ENCODE assay signal across 1 cellular context in the genomic region with DNA sequence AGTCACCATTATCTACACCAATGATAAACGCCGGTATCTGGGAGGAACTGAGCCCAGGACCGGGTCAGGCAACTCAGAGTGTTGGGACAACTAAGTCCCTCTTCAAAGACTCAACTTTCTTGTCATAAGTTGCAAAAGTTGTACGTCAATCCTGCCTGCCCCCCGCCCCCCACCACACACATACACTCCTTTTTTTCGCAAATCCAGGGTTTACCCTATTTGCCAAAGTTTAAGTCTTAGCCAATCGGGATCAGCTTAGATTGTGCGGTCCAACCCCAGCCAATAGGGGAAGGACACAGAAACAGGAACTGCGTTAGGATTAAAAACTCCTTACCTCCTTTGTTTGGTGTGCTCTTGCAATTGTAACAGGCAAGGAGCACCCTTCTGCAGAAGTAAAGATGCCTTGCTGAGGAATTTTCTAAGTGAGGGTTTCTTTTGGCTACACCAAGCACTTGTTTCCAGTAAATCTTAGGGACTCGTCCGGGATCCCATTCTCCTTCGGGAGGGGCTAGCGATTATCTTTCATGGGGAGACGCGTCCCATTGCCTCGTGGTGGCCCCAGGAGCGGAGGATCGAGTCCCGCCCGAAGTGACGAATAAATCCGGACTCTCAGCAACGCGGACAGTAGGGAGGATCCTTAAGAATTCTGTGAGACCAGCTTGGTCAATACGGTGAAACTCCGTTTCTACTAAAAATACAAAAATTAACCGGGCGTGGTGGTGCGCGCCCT.
A peak's percentile ranks its signal among the peaks of the same experiment; 100 is the strongest.
TF ChIP-seq lines count a peak whose summit lies in the region.

No MANE protein-coding gene starts in this region.

TF ChIP-seq in HepG2, 621 proteins besides CTCF, POLR2A, EP300 and RAD21 (continued from another document and continues in another):
- TF ChIP-seq PATZ1 (CRISPR knock-in tag; IDR thresholded peaks at IDR 0.05): peak; percentile 76
- TF ChIP-seq ZNF337 (CRISPR knock-in tag; IDR thresholded peaks at IDR 0.05; ENCODE audit: borderline replicate concordance, low read depth): no peak
- no peak for TF ChIP-seq U2AF2 (IDR thresholded peaks at IDR 0.05; ENCODE audit: low read depth, low read length)
- no peak for TF ChIP-seq ZMAT3 (CRISPR knock-in tag; conservative IDR thresholded peaks at IDR 0.05)
- TF ChIP-seq ZKSCAN1 (IDR thresholded peaks at IDR 0.05; ENCODE audit: low read length): no peak
- no peak for TF ChIP-seq ONECUT2 (CRISPR knock-in tag; IDR thresholded peaks at IDR 0.05)
- no peak for TF ChIP-seq POLR2AphosphoS5 (IDR thresholded peaks at IDR 0.05; ENCODE audit: low read depth, low read length)
- peak; percentile 10; the same call in 1 of the 2 replicates for TF ChIP-seq ZNF160 (CRISPR knock-in tag; IDR thresholded peaks at IDR 0.05)
- no peak for TF ChIP-seq PHF8 (CRISPR knock-in tag; IDR thresholded peaks at IDR 0.05)
- TF ChIP-seq, protein P1, sequence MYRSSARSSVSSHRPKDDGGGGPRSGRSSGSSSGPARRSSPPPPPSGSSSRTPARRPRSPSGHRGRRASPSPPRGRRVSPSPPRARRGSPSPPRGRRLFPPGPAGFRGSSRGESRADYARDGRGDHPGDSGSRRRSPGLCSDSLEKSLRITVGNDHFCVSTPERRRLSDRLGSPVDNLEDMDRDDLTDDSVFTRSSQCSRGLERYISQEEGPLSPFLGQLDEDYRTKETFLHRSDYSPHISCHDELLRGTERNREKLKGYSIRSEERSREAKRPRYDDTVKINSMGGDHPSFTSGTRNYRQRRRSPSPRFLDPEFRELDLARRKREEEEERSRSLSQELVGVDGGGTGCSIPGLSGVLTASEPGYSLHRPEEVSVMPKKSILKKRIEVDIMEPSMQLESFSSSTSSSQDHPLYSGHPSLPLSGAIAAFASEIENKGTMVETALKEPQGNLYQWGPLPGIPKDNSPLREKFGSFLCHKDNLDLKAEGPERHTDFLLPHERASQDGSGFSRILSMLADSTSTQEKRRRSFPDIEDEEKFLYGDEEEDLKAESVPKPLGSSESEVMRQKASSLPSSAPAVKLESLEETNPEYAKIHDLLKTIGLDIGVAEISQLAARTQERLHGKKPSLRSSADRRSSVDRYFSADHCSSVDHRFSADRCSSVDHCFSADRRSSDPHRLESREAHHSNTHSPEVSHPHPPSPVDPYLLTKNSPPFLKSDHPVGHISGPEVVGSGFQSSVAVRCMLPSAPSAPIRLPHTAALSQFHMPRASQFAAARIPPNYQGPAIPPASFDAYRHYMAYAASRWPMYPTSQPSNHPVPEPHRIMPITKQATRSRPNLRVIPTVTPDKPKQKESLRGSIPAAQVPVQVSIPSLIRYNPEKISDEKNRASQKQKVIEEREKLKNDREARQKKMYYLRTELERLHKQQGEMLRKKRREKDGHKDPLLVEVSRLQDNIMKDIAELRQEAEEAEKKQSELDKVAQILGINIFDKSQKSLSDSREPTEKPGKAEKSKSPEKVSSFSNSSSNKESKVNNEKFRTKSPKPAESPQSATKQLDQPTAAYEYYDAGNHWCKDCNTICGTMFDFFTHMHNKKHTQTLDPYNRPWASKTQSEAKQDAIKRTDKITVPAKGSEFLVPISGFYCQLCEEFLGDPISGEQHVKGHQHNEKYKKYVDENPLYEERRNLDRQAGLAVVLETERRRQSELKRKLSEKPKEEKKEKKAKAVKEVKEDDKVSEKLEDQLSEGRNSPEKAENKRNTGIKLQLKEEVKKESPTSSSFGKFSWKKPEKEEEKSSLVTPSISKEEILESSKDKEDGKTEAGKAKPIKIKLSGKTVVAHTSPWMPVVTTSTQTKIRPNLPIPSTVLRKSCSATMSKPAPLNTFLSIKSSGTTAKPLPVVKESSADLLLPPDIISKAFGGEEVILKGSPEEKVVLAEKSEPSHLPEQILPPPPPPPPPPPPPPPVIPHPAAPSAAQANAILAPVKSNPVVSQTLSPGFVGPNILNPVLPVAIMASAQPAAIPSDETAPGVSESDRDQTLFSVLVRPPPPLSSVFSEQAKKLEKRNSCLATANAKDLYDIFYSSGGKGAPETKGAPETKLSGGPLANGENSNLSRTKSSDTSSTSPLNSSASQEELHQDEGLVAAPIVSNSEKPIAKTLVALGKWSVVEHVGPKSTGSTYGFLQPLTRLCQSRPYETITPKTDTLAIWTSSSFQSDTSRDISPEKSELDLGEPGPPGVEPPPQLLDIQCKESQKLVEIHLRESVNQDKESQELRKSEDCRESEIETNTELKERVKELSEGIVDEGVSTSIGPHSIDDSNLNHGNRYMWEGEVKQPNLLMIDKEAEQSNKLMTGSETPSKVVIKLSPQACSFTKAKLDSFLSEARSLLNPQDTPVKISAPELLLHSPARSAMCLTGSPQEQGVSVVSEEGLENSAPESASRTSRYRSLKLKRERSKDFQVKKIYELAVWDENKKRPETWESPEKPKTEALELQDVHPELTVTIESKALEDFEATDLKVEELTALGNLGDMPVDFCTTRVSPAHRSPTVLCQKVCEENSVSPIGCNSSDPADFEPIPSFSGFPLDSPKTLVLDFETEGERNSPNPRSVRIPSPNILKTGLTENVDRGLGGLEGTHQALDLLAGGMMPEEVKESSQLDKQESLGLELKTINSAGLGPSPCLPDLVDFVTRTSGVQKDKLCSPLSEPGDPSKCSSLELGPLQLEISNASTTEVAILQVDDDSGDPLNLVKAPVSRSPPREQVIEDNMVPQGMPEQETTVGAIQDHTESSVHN (CRISPR knock-in tag; IDR thresholded peaks at IDR 0.05): no peak; the same call in 1 of the 2 replicates
- no peak for TF ChIP-seq ZNF674 (CRISPR knock-in tag; IDR thresholded peaks at IDR 0.05; ENCODE audit: low read depth)
- no peak for TF ChIP-seq MLXIP (CRISPR knock-in tag; IDR thresholded peaks at IDR 0.05; ENCODE audit: borderline replicate concordance)
- no peak for TF ChIP-seq ZBTB39 (CRISPR knock-in tag; IDR thresholded peaks at IDR 0.05)
- no peak for TF ChIP-seq ZNF792 (CRISPR knock-in tag; IDR thresholded peaks at IDR 0.05)
- no peak for TF ChIP-seq DPF2 (CRISPR knock-in tag; IDR thresholded peaks at IDR 0.05; ENCODE audit: borderline replicate concordance, low read depth)
- no peak for TF ChIP-seq SMYD3 (CRISPR knock-in tag; IDR thresholded peaks at IDR 0.05)
- no peak for TF ChIP-seq FOXA1 (IDR thresholded peaks at IDR 0.05)
- TF ChIP-seq FOXA1 (CRISPR knock-in tag; IDR thresholded peaks at IDR 0.05): no peak
- TF ChIP-seq GABPA (IDR thresholded peaks at IDR 0.05; ENCODE audit: low read depth, low read length): no peak
- TF ChIP-seq GABPA (CRISPR knock-in tag; IDR thresholded peaks at IDR 0.05; ENCODE audit: low read depth): peak; percentile 52; the same call in 1 of the 2 replicates
- TF ChIP-seq ADNP (CRISPR knock-in tag; IDR thresholded peaks at IDR 0.05): no peak; the same call in 1 of the 2 replicates
- peak; percentile 61 for TF ChIP-seq NFYB (CRISPR knock-in tag; IDR thresholded peaks at IDR 0.05)
- TF ChIP-seq CHD4 (IDR thresholded peaks at IDR 0.05; ENCODE audit: borderline replicate concordance, low read length): no peak
- no peak for TF ChIP-seq HBP1 (CRISPR knock-in tag; IDR thresholded peaks at IDR 0.05; ENCODE audit: low read depth)
- TF ChIP-seq, protein P2, sequence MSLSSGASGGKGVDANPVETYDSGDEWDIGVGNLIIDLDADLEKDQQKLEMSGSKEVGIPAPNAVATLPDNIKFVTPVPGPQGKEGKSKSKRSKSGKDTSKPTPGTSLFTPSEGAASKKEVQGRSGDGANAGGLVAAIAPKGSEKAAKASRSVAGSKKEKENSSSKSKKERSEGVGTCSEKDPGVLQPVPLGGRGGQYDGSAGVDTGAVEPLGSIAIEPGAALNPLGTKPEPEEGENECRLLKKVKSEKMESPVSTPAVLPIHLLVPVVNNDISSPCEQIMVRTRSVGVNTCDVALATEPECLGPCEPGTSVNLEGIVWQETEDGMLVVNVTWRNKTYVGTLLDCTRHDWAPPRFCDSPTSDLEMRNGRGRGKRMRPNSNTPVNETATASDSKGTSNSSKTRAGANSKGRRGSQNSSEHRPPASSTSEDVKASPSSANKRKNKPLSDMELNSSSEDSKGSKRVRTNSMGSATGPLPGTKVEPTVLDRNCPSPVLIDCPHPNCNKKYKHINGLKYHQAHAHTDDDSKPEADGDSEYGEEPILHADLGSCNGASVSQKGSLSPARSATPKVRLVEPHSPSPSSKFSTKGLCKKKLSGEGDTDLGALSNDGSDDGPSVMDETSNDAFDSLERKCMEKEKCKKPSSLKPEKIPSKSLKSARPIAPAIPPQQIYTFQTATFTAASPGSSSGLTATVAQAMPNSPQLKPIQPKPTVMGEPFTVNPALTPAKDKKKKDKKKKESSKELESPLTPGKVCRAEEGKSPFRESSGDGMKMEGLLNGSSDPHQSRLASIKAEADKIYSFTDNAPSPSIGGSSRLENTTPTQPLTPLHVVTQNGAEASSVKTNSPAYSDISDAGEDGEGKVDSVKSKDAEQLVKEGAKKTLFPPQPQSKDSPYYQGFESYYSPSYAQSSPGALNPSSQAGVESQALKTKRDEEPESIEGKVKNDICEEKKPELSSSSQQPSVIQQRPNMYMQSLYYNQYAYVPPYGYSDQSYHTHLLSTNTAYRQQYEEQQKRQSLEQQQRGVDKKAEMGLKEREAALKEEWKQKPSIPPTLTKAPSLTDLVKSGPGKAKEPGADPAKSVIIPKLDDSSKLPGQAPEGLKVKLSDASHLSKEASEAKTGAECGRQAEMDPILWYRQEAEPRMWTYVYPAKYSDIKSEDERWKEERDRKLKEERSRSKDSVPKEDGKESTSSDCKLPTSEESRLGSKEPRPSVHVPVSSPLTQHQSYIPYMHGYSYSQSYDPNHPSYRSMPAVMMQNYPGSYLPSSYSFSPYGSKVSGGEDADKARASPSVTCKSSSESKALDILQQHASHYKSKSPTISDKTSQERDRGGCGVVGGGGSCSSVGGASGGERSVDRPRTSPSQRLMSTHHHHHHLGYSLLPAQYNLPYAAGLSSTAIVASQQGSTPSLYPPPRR (CRISPR knock-in tag; IDR thresholded peaks at IDR 0.05; ENCODE audit: borderline replicate concordance): no peak
- no peak for TF ChIP-seq SRF (IDR thresholded peaks at IDR 0.05; ENCODE audit: low read depth, low read length)
- no peak for TF ChIP-seq ZNF496 (CRISPR knock-in tag; IDR thresholded peaks at IDR 0.05; ENCODE audit: insufficient replicate concordance)
- 0 out of 2 replicates have a peak, but pooled peaks have one; percentile 40 for TF ChIP-seq ZSCAN29 (CRISPR knock-in tag; conservative IDR thresholded peaks at IDR 0.05)
- TF ChIP-seq, protein P3, sequence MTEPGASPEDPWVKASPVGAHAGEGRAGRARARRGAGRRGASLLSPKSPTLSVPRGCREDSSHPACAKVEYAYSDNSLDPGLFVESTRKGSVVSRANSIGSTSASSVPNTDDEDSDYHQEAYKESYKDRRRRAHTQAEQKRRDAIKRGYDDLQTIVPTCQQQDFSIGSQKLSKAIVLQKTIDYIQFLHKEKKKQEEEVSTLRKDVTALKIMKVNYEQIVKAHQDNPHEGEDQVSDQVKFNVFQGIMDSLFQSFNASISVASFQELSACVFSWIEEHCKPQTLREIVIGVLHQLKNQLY (CRISPR knock-in tag; IDR thresholded peaks at IDR 0.05): no peak
